In the genomic region with DNA sequence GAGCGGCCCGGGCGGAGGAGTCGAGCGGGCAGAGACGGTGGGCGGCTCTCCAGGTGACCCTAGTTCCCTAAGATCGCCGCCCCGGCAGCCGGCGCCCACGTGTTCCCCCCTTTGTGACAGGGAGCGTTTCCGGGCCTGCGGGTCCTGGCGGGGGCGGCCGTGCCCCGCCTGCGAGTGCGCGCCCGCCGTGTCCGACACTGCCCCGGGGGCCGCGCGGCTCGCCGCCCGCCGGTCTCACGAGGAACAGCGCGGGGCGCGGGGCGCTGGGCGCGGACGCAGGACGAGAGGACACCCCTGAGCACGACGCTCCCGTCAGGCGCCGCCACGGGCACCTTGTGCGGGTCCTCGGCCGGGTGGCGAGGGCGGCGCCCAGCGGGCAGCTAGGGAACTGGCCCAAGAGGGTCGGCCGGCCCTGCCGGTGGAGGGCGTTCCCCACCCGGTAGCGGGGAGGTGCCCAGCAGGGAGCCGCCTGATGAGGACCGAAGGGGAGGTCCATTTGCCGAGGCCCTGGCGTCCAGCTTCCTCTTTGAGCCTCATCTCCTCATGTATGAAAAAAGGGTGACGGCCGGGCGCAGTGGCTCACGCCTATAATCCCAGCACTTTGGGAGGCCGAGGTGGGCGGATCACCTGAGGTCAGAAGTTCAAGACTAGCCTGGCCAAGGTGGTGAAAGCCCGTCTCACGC, we compare ENCODE assay signal across 8 cellular contexts. TPM values are rescaled to one million over a fixed set of nuclear protein-coding genes. Genes with fewer than 3 reads are reported as not detected.
DNase-seq lines count a peak whose midpoint lies in the region; ATAC-seq, FAIRE-seq and TF ChIP-seq lines count a peak whose summit lies in the region.

A gene (minus strand): TSS at position 137 of the 683 bp plus-strand sequence. CDS start 535 bp downstream, outside the sequence.

- H3K36me3 ChIP-seq in CD8-positive, alpha-beta T cell (ENCODE audit: insufficient read depth, low read length), result no peaks in the 10 kb centered on the region
- peaks cover 39% of the 10 kb centered on the region for H3K36me3 ChIP-seq in HUES48 (ENCODE audit: control insufficient read depth, insufficient read depth, low read length)
- peaks cover 30% of the 10 kb centered on the region for H3K36me3 ChIP-seq in OCI-LY1 (ENCODE audit: insufficient read depth, low read length)
- H3K36me3 ChIP-seq in endothelial cell of umbilical vein (ENCODE audit: control insufficient read depth in 2 of 2, extremely low read depth in 1 of 2, insufficient read depth in 2 of 2, low read length in 2 of 2), result peaks cover 0 to 4% of the 10 kb centered on the region in 2 experiments

- FAIRE-seq in endothelial cell of umbilical vein (lab: Jason Lieb, UNC), result peak; percentile 95

- no peaks in the 10 kb centered on the region for H3K9me2 ChIP-seq in OCI-LY1 (ENCODE audit: low read depth, low read length)

- H2AFZ ChIP-seq in OCI-LY1 (ENCODE audit: low read length) (no peak within 1 kb of the TSS), endothelial cell of umbilical vein (ENCODE audit: low read depth, low read length) (peak within 1 kb of the TSS; percentile 78)

- peak; percentile 68 to 92 (median 81) for DNase-seq in CD8-positive, alpha-beta T cell
- peak; percentile 83 for DNase-seq in activated CD8-positive, alpha-beta memory T cell treated with anti-CD3 and anti-CD28 coated beads, Interleukin-2, amount 50 U/mL, for 4 hours
- DNase-seq in endothelial cell of umbilical vein (ENCODE audit: low read depth, low spot score), result peak; percentile 87
- peak; percentile 54 to 72 for DNase-seq in stimulated activated CD8-positive, alpha-beta memory T cell treated with anti-CD3 and anti-CD28 coated beads, Interleukin-4, amount 100 ng/mL, for 1 hour (ENCODE audit: low read depth in 2 of 2, low spot score in 1 of 2)

- H3K27me3 ChIP-seq in CD8-positive, alpha-beta T cell (ENCODE audit: insufficient read depth, low read length), result no peaks in the 10 kb centered on the region
- H3K27me3 ChIP-seq in HUES48 (ENCODE audit: control insufficient read depth, insufficient read depth, low read length) (no peaks in the 10 kb centered on the region), OCI-LY1 (ENCODE audit: insufficient read depth, low read length) (no peaks in the 10 kb centered on the region), endothelial cell of umbilical vein (ENCODE audit: control insufficient read depth in 2 of 2, insufficient read depth in 2 of 2, low read length in 2 of 2) (no peaks in the 10 kb centered on the region), mononuclear cell (ENCODE audit: insufficient read depth, low read length) (no peaks in the 10 kb centered on the region)

- H3K79me2 ChIP-seq in OCI-LY1 (ENCODE audit: insufficient read depth, low read length), result peaks cover 14% of the 10 kb centered on the region; the same call in 1 of the 2 replicates
- H3K79me2 ChIP-seq in endothelial cell of umbilical vein (ENCODE audit: control insufficient read depth, insufficient read depth, low read length), result peaks cover 18% of the 10 kb centered on the region

- H3K27me3 Mint-ChIP-seq in CD8-positive, alpha-beta T cell (ENCODE audit: low read depth), result no peaks in the 10 kb centered on the region

- H3K4me2 ChIP-seq in OCI-LY1 (ENCODE audit: low read length) (peak within 1 kb of the TSS; percentile 81), endothelial cell of umbilical vein (ENCODE audit: insufficient read depth, low read length) (peak within 1 kb of the TSS; percentile 82)

- peak; percentile 70 for TF ChIP-seq CTCF in CD8-positive, alpha-beta T cell (IDR thresholded peaks at IDR 0.05)
- TF ChIP-seq CTCF in OCI-LY1 (IDR thresholded peaks at IDR 0.05; ENCODE audit: low read length), result peak; percentile 68
- TF ChIP-seq CTCF in endothelial cell of umbilical vein (IDR thresholded peaks at IDR 0.05; ENCODE audit: extremely low read depth in 1 of 2, insufficient read depth in 1 of 2, low read depth in 1 of 2, low read length in 2 of 2), result peak; percentile 78 to 88

- peak; percentile 88 for ATAC-seq in CD8-positive, alpha-beta T cell
- ATAC-seq in GM19468 (IDR thresholded peaks at IDR 0.05; ENCODE audit: extremely low read depth, unreplicated experiment), result peak; percentile 53

- POLR2A ChIA-PET in CD8-positive, alpha-beta T cell (lab: Charles Lee), result interaction anchor here (0.6 to 3.8 kb wide), 16 partner anchors 11 to 297 kb away, joined by 3 to 33 read pairs (median 5); a partner anchor contains a TSS
- POLR2A ChIA-PET in endothelial cell of umbilical vein (lab: Charles Lee), result interaction anchor here (1.0 to 1.1 kb wide), 3 partner anchors 11 to 32 kb away, joined by 6 to 13 read pairs (median 11); a partner anchor contains a TSS

- peak within 1 kb of the TSS; percentile 93 for H3K4me3 ChIP-seq in CD8-positive, alpha-beta T cell (ENCODE audit: low read depth, low read length)
- H3K4me3 ChIP-seq in HUES48 (ENCODE audit: low read depth, low read length) (peak within 1 kb of the TSS; percentile 95), OCI-LY1 (ENCODE audit: low read depth, low read length, poor library complexity, severe bottlenecking) (peak within 1 kb of the TSS; percentile 82), endothelial cell of umbilical vein (replicated peaks in 1 of 3; ENCODE audit: insufficient read depth in 1 of 3, low read depth in 1 of 3, low read length in 3 of 3) (peak within 1 kb of the TSS; percentile 49 to 71 (median 67)), mononuclear cell (ENCODE audit: low read length) (peak within 1 kb of the TSS; percentile 94)

- peak within 1 kb of the TSS; percentile 98 for H3K27ac Mint-ChIP-seq in CD8-positive, alpha-beta T cell

- H3F3A ChIP-seq in OCI-LY1 (ENCODE audit: insufficient read depth, low read length), result 0 out of 2 replicates have a peak, but pooled peaks cover 6% of the 10 kb centered on the region

- H3K9me3 Mint-ChIP-seq in CD8-positive, alpha-beta T cell, result no peaks in the 10 kb centered on the region

- H3K9me3 ChIP-seq in CD8-positive, alpha-beta T cell (ENCODE audit: low read length), result no peaks in the 10 kb centered on the region
- H3K9me3 ChIP-seq in HUES48 (ENCODE audit: control insufficient read depth, insufficient read depth, low read length) (no peaks in the 10 kb centered on the region), OCI-LY1 (ENCODE audit: low read length) (no peaks in the 10 kb centered on the region), endothelial cell of umbilical vein (replicated peaks; ENCODE audit: control insufficient read depth, insufficient read depth, low read length) (no peaks in the 10 kb centered on the region), mononuclear cell (ENCODE audit: low read depth, low read length) (no peaks in the 10 kb centered on the region)

- H3K4me1 Mint-ChIP-seq in CD8-positive, alpha-beta T cell (ENCODE audit: low read depth), result peaks cover 44% of the 10 kb centered on the region

- peak within 1 kb of the TSS; percentile 83 for H3K27ac ChIP-seq in CD8-positive, alpha-beta T cell (ENCODE audit: low read depth, low read length)
- H3K27ac ChIP-seq in HUES48 (ENCODE audit: low read depth, low read length) (peak within 1 kb of the TSS; percentile 95), OCI-LY1 (ENCODE audit: low read depth, low read length, poor library complexity, severe bottlenecking) (peak within 1 kb of the TSS; percentile 70), endothelial cell of umbilical vein (ENCODE audit: insufficient read depth, low read depth, low read length) (peak within 1 kb of the TSS; percentile 89)

- TF ChIP-seq POLR2A in endothelial cell of umbilical vein (IDR thresholded peaks at IDR 0.05; ENCODE audit: low read depth, low read length), result no peak

- H3K4me1 ChIP-seq in CD8-positive, alpha-beta T cell (ENCODE audit: insufficient read depth, low read length), result peaks cover 44% of the 10 kb centered on the region
- H3K4me1 ChIP-seq in HUES48 (ENCODE audit: control insufficient read depth, insufficient read depth, low read length) (peaks cover 6% of the 10 kb centered on the region; the same call in 1 of the 2 replicates), OCI-LY1 (ENCODE audit: insufficient read depth, low read length, severe bottlenecking) (peaks cover 29% of the 10 kb centered on the region), endothelial cell of umbilical vein (ENCODE audit: control insufficient read depth, extremely low read depth, insufficient read depth, low read length) (peaks cover 15% of the 10 kb centered on the region), mononuclear cell (ENCODE audit: insufficient read depth, low read length) (peaks cover 47% of the 10 kb centered on the region)

- no TSS peak for BruUV-seq in endothelial cell of umbilical vein (replicated peaks; lab: Mats Ljungman, UMichigan)

- H3K9me1 ChIP-seq in endothelial cell of umbilical vein (replicated peaks; ENCODE audit: control insufficient read depth, extremely low read depth, insufficient read depth, low read length), result no peaks in the 10 kb centered on the region

- H3K9ac ChIP-seq in HUES48 (ENCODE audit: low read depth, low read length), result peak within 1 kb of the TSS; percentile 97
- peak within 1 kb of the TSS; percentile 92 for H3K9ac ChIP-seq in OCI-LY1 (ENCODE audit: low read length)
- peak within 1 kb of the TSS; percentile 95 for H3K9ac ChIP-seq in endothelial cell of umbilical vein (replicated peaks; ENCODE audit: extremely low read depth, insufficient read depth, low read length)

- CTCF ChIA-PET in CD8-positive, alpha-beta T cell (lab: Charles Lee), result interaction anchor here (0.9 to 2.6 kb wide), 11 partner anchors 9 to 101 kb away, joined by 3 to 15 read pairs (median 5); a partner anchor contains a TSS
- CTCF ChIA-PET in endothelial cell of umbilical vein (lab: Charles Lee), result interaction anchor here (0.6 to 3.0 kb wide), 19 partner anchors 11 to 250 kb away, joined by 3 to 28 read pairs (median 4); a partner anchor contains a TSS

- peaks cover 23% of the 10 kb centered on the region for H3K36me3 Mint-ChIP-seq in CD8-positive, alpha-beta T cell

- dilution Hi-C loops in endothelial cell of umbilical vein (cut with MboI; ENCODE audit: extremely low pct_ligation_motif_present, low sequenced_read_pairs), result no loop called here

- H3K4me3 Mint-ChIP-seq in CD8-positive, alpha-beta T cell, result peak within 1 kb of the TSS; percentile 94

- intact Hi-C loops in CD8-positive, alpha-beta T cell (cut with DNase I, micrococcal nuclease), result loop anchor here (1.0 to 2.0 kb wide), 8 partner anchors 11 to 92 kb away; a partner anchor contains a TSS
- intact Hi-C loops in endothelial cell of umbilical vein (cut with micrococcal nuclease), result loop anchor here (1.0 to 2.0 kb wide), 6 partner anchors 11 to 92 kb away; a partner anchor contains a TSS

- H4K20me1 ChIP-seq in OCI-LY1 (ENCODE audit: insufficient read depth, low read length) (no peaks in the 10 kb centered on the region), endothelial cell of umbilical vein (replicated peaks; ENCODE audit: control insufficient read depth, extremely low read depth, insufficient read depth, low read length) (no peaks in the 10 kb centered on the region)

RNA-seq across cellular contexts. Expression of the gene that starts here (rescaled TPM):
- 10 to 100 TPM; 29.8 to 33.3 TPM for total RNA-seq in CD8-positive, alpha-beta T cell
- 121 and 125 TPM in 2 replicates for total RNA-seq in endothelial cell of umbilical vein
- 36.5 and 37.4 TPM in 2 replicates for polyA plus RNA-seq in endothelial cell of umbilical vein
- polyA plus RNA-seq in endothelial cell of umbilical vein (2011; cell fraction: cytosol; rRNA removed), result 30.4 and 32.4 TPM in 2 replicates
- 85.3 and 94.4 TPM in 2 replicates for polyA plus RNA-seq in endothelial cell of umbilical vein (2011; cell fraction: nucleus; rRNA removed)
- polyA plus RNA-seq in endothelial cell of umbilical vein (2012), result 82.2 and 88.2 TPM in 2 replicates
- polyA minus RNA-seq in endothelial cell of umbilical vein, result 86.2 and 91.8 TPM in 2 replicates
- 60.1 TPM for polyA minus RNA-seq in endothelial cell of umbilical vein (2011; cell fraction: cytosol; rRNA and poly(A)+ RNA removed)
- 38.8 and 39.1 TPM in 2 replicates for polyA minus RNA-seq in endothelial cell of umbilical vein (2011; cell fraction: nucleus; rRNA and poly(A)+ RNA removed)
- total RNA-seq in mononuclear cell, result 12.3 TPM

Comparison
In these comparisons a context has a peak if more than half of its experiments do, and no peak if none do; other contexts are left out.
1. Peak in every context shown above with its lines: DNase-seq, ATAC-seq, H3K4me3 ChIP-seq and H3K27ac ChIP-seq.